8 cellular contexts compared by ENCODE assay signal in genomic region chr15:68228971-68229385, GRCh38. TPM values are rescaled to one million over a fixed set of nuclear protein-coding genes. Genes with fewer than 3 reads are reported as not detected.
DNase-seq lines count a peak whose midpoint lies in the region; ATAC-seq and TF ChIP-seq lines count a peak whose summit lies in the region.

No MANE protein-coding gene starts in this region.

- peak overlapping the region; percentile 79 for H3K27ac Mint-ChIP-seq in activated CD8-positive, alpha-beta memory T cell treated with anti-CD3 and anti-CD28 coated beads, Interleukin-2, amount 10 ng/mL, durations not matched to agents 7 days and 5 days
- peak overlapping the region; percentile 84 for H3K27ac Mint-ChIP-seq in mesothelial cell of epicardium

- TF ChIP-seq CTCF in Loucy (conservative IDR thresholded peaks at IDR 0.05; ENCODE audit: low read length) (no peak), mesothelial cell of epicardium (IDR thresholded peaks at IDR 0.05; ENCODE audit: unreplicated experiment) (no peak)

- H3K27me3 Mint-ChIP-seq in activated CD8-positive, alpha-beta memory T cell treated with anti-CD3 and anti-CD28 coated beads, Interleukin-2, amount 10 ng/mL, durations not matched to agents 7 days and 5 days, result peaks cover 5% of the 10 kb centered on the region
- H3K27me3 Mint-ChIP-seq in mesothelial cell of epicardium (ENCODE audit: low read depth), result no peaks in the 10 kb centered on the region

- peaks cover 16% of the 10 kb centered on the region for H3K36me3 Mint-ChIP-seq in activated CD8-positive, alpha-beta memory T cell treated with anti-CD3 and anti-CD28 coated beads, Interleukin-2, amount 10 ng/mL, durations not matched to agents 7 days and 5 days
- peaks cover 2% of the 10 kb centered on the region for H3K36me3 Mint-ChIP-seq in mesothelial cell of epicardium

- H3K27ac ChIP-seq in caudate nucleus (ENCODE audit: low read depth, low read length), result peak overlapping the region; percentile 73

- peaks cover 8% of the 10 kb centered on the region for H3F3A ChIP-seq in Loucy (ENCODE audit: low read depth)

- peak overlapping the region; percentile 90 for H3K4me2 ChIP-seq in Loucy (ENCODE audit: low read depth, low read length, poor library complexity, severe bottlenecking)

- H3K9ac ChIP-seq in Loucy (ENCODE audit: low read depth, low read length, poor library complexity, severe bottlenecking), result peak overlapping the region; percentile 96

- H3K9me3 ChIP-seq in Loucy (ENCODE audit: insufficient read depth, low read depth, low read length), result no peaks in the 10 kb centered on the region

- H2AFZ ChIP-seq in Loucy (ENCODE audit: low read length), result peak overlapping the region; percentile 86

- peaks cover 33% of the 10 kb centered on the region for H3K4me1 ChIP-seq in Loucy (ENCODE audit: insufficient read depth, low read length, poor library complexity, severe bottlenecking)

- H3K4me3 Mint-ChIP-seq in activated CD8-positive, alpha-beta memory T cell treated with anti-CD3 and anti-CD28 coated beads, Interleukin-2, amount 10 ng/mL, durations not matched to agents 7 days and 5 days, result peak overlapping the region; percentile 93
- peak overlapping the region; percentile 81 for H3K4me3 Mint-ChIP-seq in mesothelial cell of epicardium

- peaks cover 43% of the 10 kb centered on the region for H3K4me1 Mint-ChIP-seq in activated CD8-positive, alpha-beta memory T cell treated with anti-CD3 and anti-CD28 coated beads, Interleukin-2, amount 10 ng/mL, durations not matched to agents 7 days and 5 days
- peaks cover 32% of the 10 kb centered on the region for H3K4me1 Mint-ChIP-seq in mesothelial cell of epicardium

- H3K4me3 ChIP-seq in Loucy (ENCODE audit: low read length, poor library complexity, severe bottlenecking), result peak overlapping the region; percentile 87

- H4K20me1 ChIP-seq in Loucy (ENCODE audit: insufficient read depth, low read length, poor library complexity, severe bottlenecking), result peaks cover 19% of the 10 kb centered on the region

- H3K79me2 ChIP-seq in Loucy (ENCODE audit: insufficient read depth, low read length), result peaks cover 51% of the 10 kb centered on the region

- H3K36me3 ChIP-seq in Loucy (ENCODE audit: insufficient read depth, low read length), result no peaks in the 10 kb centered on the region

- CTCF ChIA-PET in activated CD8-positive, alpha-beta memory T cell treated with anti-CD3 and anti-CD28 coated beads, Interleukin-2, amount 10 ng/mL, durations not matched to agents 7 days and 5 days (lab: Charles Lee), result interaction anchor here (0.9 to 4.8 kb wide), 4 partner anchors 18 to 366 kb away, joined by 3 to 18 read pairs (median 8); no protein-coding TSS in a partner anchor

- no peaks in the 10 kb centered on the region for H3K27me3 ChIP-seq in Loucy (ENCODE audit: insufficient read depth, low read length, poor library complexity, severe bottlenecking)

- ATAC-seq in activated CD8-positive, alpha-beta memory T cell treated with anti-CD3 and anti-CD28 coated beads, Interleukin-2, amount 10 ng/mL, durations not matched to agents 7 days and 5 days, result peak; percentile 10
- ATAC-seq in HG03139 (IDR thresholded peaks at IDR 0.05; ENCODE audit: unreplicated experiment), result no peak

- H3K9me3 Mint-ChIP-seq in activated CD8-positive, alpha-beta memory T cell treated with anti-CD3 and anti-CD28 coated beads, Interleukin-2, amount 10 ng/mL, durations not matched to agents 7 days and 5 days (ENCODE audit: low read depth), result no peaks in the 10 kb centered on the region
- H3K9me3 Mint-ChIP-seq in mesothelial cell of epicardium, result no peaks in the 10 kb centered on the region

- H3K9me2 ChIP-seq in Loucy (replicated peaks; ENCODE audit: low read depth, low read length), result no peaks in the 10 kb centered on the region

- no peak for DNase-seq in activated CD8-positive, alpha-beta memory T cell treated with anti-CD3 and anti-CD28 coated beads, Interleukin-2, amount 10 ng/mL, durations not matched to agents 7 days and 5 days
- no peak for DNase-seq in activated CD8-positive, alpha-beta memory T cell treated with anti-CD3 and anti-CD28 coated beads, Interleukin-2, amount 50 U/mL, for 48 hours
- DNase-seq in caudate nucleus (lab: John Stamatoyannopoulos, UW) (no peak), mesothelial cell of epicardium (ENCODE audit: low spot score in 2 of 2, unreplicated experiment in 2 of 2) (no peak), SKM-1 (lab: John Stamatoyannopoulos, UW; ENCODE audit: unreplicated experiment) (no peak), NCI-H1417 treated with DMSO at 0.1 percent for 48 hours (lab: John Stamatoyannopoulos, UW) (no peak)

RNA-seq across cellular contexts. Expression of gene CLN6, which starts 0.6 kb away (rescaled TPM):
- 10 to 100 TPM; 60.2 to 64.6 TPM for total RNA-seq in activated CD8-positive, alpha-beta memory T cell treated with anti-CD3 and anti-CD28 coated beads, Interleukin-2, amount 10 ng/mL, durations not matched to agents 7 days and 5 days
- 35.1 to 35.8 TPM (median 35.3 TPM) in 3 replicates for total RNA-seq in mesothelial cell of epicardium

RNA-seq across cellular contexts. Expression of gene CALML4, which starts 23.8 kb away (rescaled TPM):
- total RNA-seq in activated CD8-positive, alpha-beta memory T cell treated with anti-CD3 and anti-CD28 coated beads, Interleukin-2, amount 10 ng/mL, durations not matched to agents 7 days and 5 days, result 10 to 100 TPM; 11.1 to 13.1 TPM
- total RNA-seq in mesothelial cell of epicardium, result 8.3 to 10.2 TPM (median 8.4 TPM) in 3 replicates

RNA-seq across cellular contexts. Expression of gene FEM1B, which starts 48.6 kb away (rescaled TPM):
- 10 to 100 TPM; 48.3 to 50.1 TPM for total RNA-seq in activated CD8-positive, alpha-beta memory T cell treated with anti-CD3 and anti-CD28 coated beads, Interleukin-2, amount 10 ng/mL, durations not matched to agents 7 days and 5 days
- total RNA-seq in mesothelial cell of epicardium, result 49.6 to 61.0 TPM (median 54.6 TPM) in 3 replicates
